Comparison of ENCODE assay signal across 19 cellular contexts in the genomic region with DNA sequence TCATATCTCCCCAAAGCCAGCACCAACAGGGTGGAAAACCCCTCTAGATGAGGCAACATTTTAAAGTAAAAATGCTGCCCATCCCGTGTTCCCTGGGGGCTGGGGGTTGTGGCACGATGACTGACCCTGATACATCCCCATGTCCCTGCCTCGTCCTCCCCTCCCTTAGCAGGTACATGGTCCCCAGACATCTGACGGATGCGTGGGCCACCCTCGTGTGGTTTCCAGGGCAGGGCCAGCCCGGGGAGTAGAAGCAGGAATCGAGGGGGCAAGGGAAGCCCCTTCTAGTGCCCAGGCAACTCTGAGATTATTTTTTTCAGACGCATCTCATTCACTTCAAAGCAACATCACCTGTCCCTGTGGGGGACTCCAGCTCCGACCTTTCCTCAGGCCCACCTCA. TPM values are rescaled to one million over a fixed set of nuclear protein-coding genes. Genes with fewer than 3 reads are reported as not detected.
"Had no signal": no experiment of that assay in that cellular context is flagged by ENCODE, and none has a peak within 500 bp of the region (broad histone marks: within the 10 kb centered on the region; RNA-seq: fewer than 3 reads in every experiment).

No MANE protein-coding gene starts in this region.

- ATAC-seq: esophagus mucosa had no signal

- H3K4me3 ChIP-seq: heart right ventricle, right atrium auricular region, tibial nerve had no signal

- H3K36me3 ChIP-seq: heart right ventricle, neutrophil, right atrium auricular region, tibial nerve had no signal

- H3K27ac ChIP-seq: heart right ventricle, neutrophil, right atrium auricular region, tibial nerve had no signal

- FAIRE-seq: endometrium, frontal cortex, islet of Langerhans, small intestine had no signal

- H3K9me3 Mint-ChIP-seq: nephron had no signal

- H3K9me3 ChIP-seq: heart right ventricle, neutrophil, right atrium auricular region, tibial nerve had no signal

- DNase-seq: central memory CD4-positive, alpha-beta T cell; effector memory CD4-positive, alpha-beta T cell; heart right ventricle; kidney glomerular epithelial cell; mammary epithelial cell; small intestine; stimulated activated CD4-positive, alpha-beta T cell treated with anti-CD3 and anti-CD28 coated beads, Interleukin-2, amount 100 ng/mL, for 48 hours; stimulated activated naive CD4-positive, alpha-beta T cell treated with Interleukin-2 at 50 U/mL for 16 hours had no signal

RNA-seq across cellular contexts. Expression of gene TMEM130, which starts 3.5 kb away (rescaled TPM):
- total RNA-seq: esophagus mucosa, glomerular endothelial cell, liver, mammary epithelial cell, myocyte had no signal
- polyA plus RNA-seq: liver, mammary epithelial cell had no signal
